13 cellular contexts compared by ENCODE assay signal in genomic region chr10:133637202-133637845, GRCh38. TPM values are rescaled to one million over a fixed set of nuclear protein-coding genes. Genes with fewer than 3 reads are reported as not detected.
A peak's percentile ranks its signal among the peaks of the same experiment; 100 is the strongest.
DNase-seq lines count a peak whose midpoint lies in the region; ATAC-seq and TF ChIP-seq lines count a peak whose summit lies in the region.
"Not testable (repeated sequence)": the region's sequence is repeated elsewhere in the genome, so short reads cannot be mapped to it uniquely, and the experiment has no call there.
"Had no signal": no experiment of that assay in that cellular context is flagged by ENCODE, and none has a peak within 500 bp of the region (broad histone marks: within the 10 kb centered on the region; RNA-seq: fewer than 3 reads in every experiment).

No MANE protein-coding gene starts in this region.

- ATAC-seq in activated CD4-positive, alpha-beta T cell treated with anti-CD3 and anti-CD28 coated beads for 36 hours, result peak; percentile 72
- peak; percentile 56 for ATAC-seq in activated T-helper 17 cell treated with anti-CD3 and anti-CD28 coated beads, Interleukin-2, amount 50 U/mL, for 72 hours (replicated peaks)

- not testable (repeated sequence) for H3K9me3 Mint-ChIP-seq in activated CD4-positive, alpha-beta T cell treated with anti-CD3 and anti-CD28 coated beads for 36 hours (ENCODE audit: low read depth); activated T-helper 17 cell treated with anti-CD3 and anti-CD28 coated beads, Interleukin-2, amount 50 U/mL, for 72 hours; dendritic cell treated with granulocyte-macrophage colony-stimulating factor and Interleukin-4, amounts not matched to agents 40 ng/mL and 50 ng/mL, for 4 days

- intact Hi-C loops in activated CD4-positive, alpha-beta T cell treated with anti-CD3 and anti-CD28 coated beads for 36 hours (cut with DNase I, micrococcal nuclease); dendritic cell treated with granulocyte-macrophage colony-stimulating factor and Interleukin-4, amounts not matched to agents 40 ng/mL and 50 ng/mL, for 4 days (cut with micrococcal nuclease): not testable (repeated sequence)

- DNase-seq in HAP-1 (ENCODE audit: low spot score in 2 of 2), result peak in 1 of 2 experiments; percentile 41
- peak; percentile 47 for DNase-seq in activated CD4-positive, alpha-beta T cell treated with anti-CD3 and anti-CD28 coated beads for 36 hours
- DNase-seq in stimulated activated CD4-positive, alpha-beta T cell treated with anti-CD3 and anti-CD28 coated beads, Interleukin-12 subunit alpha, Interleukin-12 subunit beta, amount 100 ng/mL, for 4 hours, result peak; percentile 18

- H3K27me3 ChIP-seq in HAP-1 (ENCODE audit: low read depth); Loucy (ENCODE audit: insufficient read depth, low read length, poor library complexity, severe bottlenecking): not testable (repeated sequence)

- H4K20me1 ChIP-seq in Loucy (ENCODE audit: insufficient read depth, low read length, poor library complexity, severe bottlenecking), result not testable (repeated sequence)

- not testable (repeated sequence) for H3K9me2 ChIP-seq in Loucy (replicated peaks; ENCODE audit: low read depth, low read length)

- 0 out of 2 replicates have a peak, but pooled peaks have one; percentile 11 for TF ChIP-seq CTCF in C4-2B (conservative IDR thresholded peaks at IDR 0.05)
- not testable (repeated sequence) for TF ChIP-seq CTCF in Loucy (conservative IDR thresholded peaks at IDR 0.05; ENCODE audit: low read length)

- H3K36me3 Mint-ChIP-seq in activated CD4-positive, alpha-beta T cell treated with anti-CD3 and anti-CD28 coated beads for 36 hours (ENCODE audit: low read depth); activated T-helper 17 cell treated with anti-CD3 and anti-CD28 coated beads, Interleukin-2, amount 50 U/mL, for 72 hours (ENCODE audit: low read depth); dendritic cell treated with granulocyte-macrophage colony-stimulating factor and Interleukin-4, amounts not matched to agents 40 ng/mL and 50 ng/mL, for 4 days (ENCODE audit: low read depth): not testable (repeated sequence)

- not testable (repeated sequence) for H2AFZ ChIP-seq in Loucy (ENCODE audit: low read length)

- not testable (repeated sequence) for H3K27ac ChIP-seq in C4-2B

- H3K9me3 ChIP-seq in HAP-1; Loucy (ENCODE audit: insufficient read depth, low read depth, low read length): not testable (repeated sequence)

- POLR2A ChIA-PET in activated CD4-positive, alpha-beta T cell treated with anti-CD3 and anti-CD28 coated beads for 36 hours (lab: Charles Lee), result not testable (repeated sequence)

- not testable (repeated sequence) for H3K36me3 ChIP-seq in HAP-1 (replicated peaks); Loucy (ENCODE audit: insufficient read depth, low read length)

- H3K4me3 ChIP-seq in HAP-1, result peak overlapping the region; percentile 33
- H3K4me3 ChIP-seq in Loucy (ENCODE audit: low read length, poor library complexity, severe bottlenecking), result peak overlapping the region; percentile 48

- not testable (repeated sequence) for H3K4me1 ChIP-seq in HAP-1; Loucy (ENCODE audit: insufficient read depth, low read length, poor library complexity, severe bottlenecking)

- H3K27me3 Mint-ChIP-seq in activated CD4-positive, alpha-beta T cell treated with anti-CD3 and anti-CD28 coated beads for 36 hours; activated T-helper 17 cell treated with anti-CD3 and anti-CD28 coated beads, Interleukin-2, amount 50 U/mL, for 72 hours: not testable (repeated sequence)
- peaks cover 19% of the 10 kb centered on the region for H3K27me3 Mint-ChIP-seq in dendritic cell treated with granulocyte-macrophage colony-stimulating factor and Interleukin-4, amounts not matched to agents 40 ng/mL and 50 ng/mL, for 4 days

- CTCF ChIA-PET in activated CD4-positive, alpha-beta T cell treated with anti-CD3 and anti-CD28 coated beads for 36 hours (lab: Charles Lee), result not testable (repeated sequence)

- in situ Hi-C loops in HAP-1 (cut with MboI; ENCODE audit: low sequenced_read_pairs), result not testable (repeated sequence)

- not testable (repeated sequence) for H3K4me2 ChIP-seq in Loucy (ENCODE audit: low read depth, low read length, poor library complexity, severe bottlenecking)

- not testable (repeated sequence) for H3K4me1 Mint-ChIP-seq in activated CD4-positive, alpha-beta T cell treated with anti-CD3 and anti-CD28 coated beads for 36 hours; activated T-helper 17 cell treated with anti-CD3 and anti-CD28 coated beads, Interleukin-2, amount 50 U/mL, for 72 hours; dendritic cell treated with granulocyte-macrophage colony-stimulating factor and Interleukin-4, amounts not matched to agents 40 ng/mL and 50 ng/mL, for 4 days (ENCODE audit: low read depth)

- not testable (repeated sequence) for H3K79me2 ChIP-seq in Loucy (ENCODE audit: insufficient read depth, low read length)

- not testable (repeated sequence) for H3K9ac ChIP-seq in Loucy (ENCODE audit: low read depth, low read length, poor library complexity, severe bottlenecking)

- not testable (repeated sequence) for H3F3A ChIP-seq in Loucy (ENCODE audit: low read depth)

- not testable (repeated sequence) for H3K27ac Mint-ChIP-seq in activated CD4-positive, alpha-beta T cell treated with anti-CD3 and anti-CD28 coated beads for 36 hours; activated T-helper 17 cell treated with anti-CD3 and anti-CD28 coated beads, Interleukin-2, amount 50 U/mL, for 72 hours; dendritic cell treated with granulocyte-macrophage colony-stimulating factor and Interleukin-4, amounts not matched to agents 40 ng/mL and 50 ng/mL, for 4 days

- H3K4me3 Mint-ChIP-seq in activated CD4-positive, alpha-beta T cell treated with anti-CD3 and anti-CD28 coated beads for 36 hours; activated T-helper 17 cell treated with anti-CD3 and anti-CD28 coated beads, Interleukin-2, amount 50 U/mL, for 72 hours: not testable (repeated sequence)
- H3K4me3 Mint-ChIP-seq in dendritic cell treated with granulocyte-macrophage colony-stimulating factor and Interleukin-4, amounts not matched to agents 40 ng/mL and 50 ng/mL, for 4 days, result peak overlapping the region; percentile 42

RNA-seq across cellular contexts. Expression of gene FRG2B, which starts 10.7 kb away (rescaled TPM):
- not detected for total RNA-seq in activated CD4-positive, alpha-beta T cell treated with anti-CD3 and anti-CD28 coated beads for 36 hours
- total RNA-seq in activated T-helper 17 cell treated with anti-CD3 and anti-CD28 coated beads, Interleukin-2, amount 50 U/mL, for 72 hours, result under 1 TPM in 1 of 2 donors, not detected in 1; 0.24 TPM
- total RNA-seq: adrenal gland, lung microvascular endothelial cell, posterior vena cava, right lobe of liver, Right ventricle myocardium superior, urinary bladder had no signal
